In genomic region chr5:35976859-35977258, GRCh38 we compare ENCODE assay signal across 4 cellular contexts. TPM values are rescaled to one million over a fixed set of nuclear protein-coding genes. Genes with fewer than 3 reads are reported as not detected.
"Had no signal": no experiment of that assay in that cellular context is flagged by ENCODE, and none has a peak within 500 bp of the region (broad histone marks: within the 10 kb centered on the region; RNA-seq: fewer than 3 reads in every experiment).

No MANE protein-coding gene starts in this region.

RNA-seq across cellular contexts. Expression of gene UGT3A1, which starts 14.3 kb away (rescaled TPM):
- total RNA-seq: LHCN-M2, M059J, MCF 10A, NCI-H460 had no signal

RNA-seq across cellular contexts. Expression of gene CAPSL, which starts 38.4 kb away (rescaled TPM):
- total RNA-seq: MCF 10A, NCI-H460 had no signal
